8 cellular contexts compared by ENCODE assay signal in genomic region chr15:52018693-52019393, GRCh38. TPM values are rescaled to one million over a fixed set of nuclear protein-coding genes. Genes with fewer than 3 reads are reported as not detected.
DNase-seq lines count a peak whose midpoint lies in the region; ATAC-seq and TF ChIP-seq lines count a peak whose summit lies in the region.

Gene MAPK6, plus strand, starts transcription at chr15:52019219. Its CDS starts 27,242 bp downstream, at chr15:52046461.

- peak; percentile 90 for DNase-seq in AG09319 (ENCODE audit: extremely low read depth, low read depth)
- peak; percentile 61 for DNase-seq in NCI-H446 treated with DMSO at 0.1 percent for 48 hours (lab: John Stamatoyannopoulos, UW)
- DNase-seq in activated CD4-positive, alpha-beta T cell treated with anti-CD3 and anti-CD28 coated beads for 1 hour: peak; percentile 93
- peak; percentile 98 for DNase-seq in cerebellum (ENCODE audit: low spot score)
- DNase-seq in kidney glomerular epithelial cell (lab: John Stamatoyannopoulos, UW): peak; percentile 74
- peak; percentile 86 to 92 for DNase-seq in stimulated activated CD4-positive, alpha-beta T cell treated with anti-CD3 and anti-CD28 coated beads, Interleukin-15, amount 100 ng/mL, for 48 hours (ENCODE audit: low read depth in 2 of 2)

- ATAC-seq in HG03175 (IDR thresholded peaks at IDR 0.05; ENCODE audit: unreplicated experiment): peak; percentile 69

- peak; percentile 87 for TF ChIP-seq POLR2A in GM18951 (IDR thresholded peaks at IDR 0.05; ENCODE audit: extremely low read depth, insufficient read depth, insufficient read length)

- TF ChIP-seq CTCF in AG09319 (IDR thresholded peaks at IDR 0.05; ENCODE audit: low read depth, low read length): no peak

- in situ Hi-C loops in GM18951 (cut with MboI; ENCODE audit: low sequenced_read_pairs, unreplicated experiment): no loop called here

RNA-seq across cellular contexts. Expression of gene MAPK6, which starts in this region (rescaled TPM):
- 62.7 TPM for total RNA-seq in cerebellum

Comparison
In these comparisons a context has a peak if more than half of its experiments do, and no peak if none do; other contexts are left out.
1. Peak in every context shown above with its lines: DNase-seq and ATAC-seq.